16 cellular contexts compared by ENCODE assay signal in genomic region chr2:74846481-74846880, GRCh38. TPM values are rescaled to one million over a fixed set of nuclear protein-coding genes. Genes with fewer than 3 reads are reported as not detected.
A peak's percentile ranks its signal among the peaks of the same experiment; 100 is the strongest.
DNase-seq lines count a peak whose midpoint lies in the region; ATAC-seq and TF ChIP-seq lines count a peak whose summit lies in the region.
"Had no signal": no experiment of that assay in that cellular context is flagged by ENCODE, and none has a peak within 500 bp of the region (broad histone marks: within the 10 kb centered on the region; RNA-seq: fewer than 3 reads in every experiment).

No MANE protein-coding gene starts in this region.

- H3K4me3 Mint-ChIP-seq in activated T-cell treated with anti-CD3 and anti-CD28 coated beads, Interleukin-2, amount 50 U/mL, for 24 hours = no peak overlapping the region
- peak overlapping the region; percentile 81 for H3K4me3 Mint-ChIP-seq in HFFc6
- no peak overlapping the region for H3K4me3 Mint-ChIP-seq in dendritic cell treated with granulocyte-macrophage colony-stimulating factor and Interleukin-4, amounts not matched to agents 40 ng/mL and 50 ng/mL, for 4 days

- no peak overlapping the region for H3K4me3 ChIP-seq in skin epidermis
- H3K4me3 ChIP-seq: upper lobe of right lung had no signal

- no peaks in the 10 kb centered on the region for H3K9me3 Mint-ChIP-seq in activated T-cell treated with anti-CD3 and anti-CD28 coated beads, Interleukin-2, amount 50 U/mL, for 24 hours
- no peaks in the 10 kb centered on the region for H3K9me3 Mint-ChIP-seq in HFFc6
- H3K9me3 Mint-ChIP-seq in dendritic cell treated with granulocyte-macrophage colony-stimulating factor and Interleukin-4, amounts not matched to agents 40 ng/mL and 50 ng/mL, for 4 days = no peaks in the 10 kb centered on the region

- no peak for ATAC-seq in HG02642 (IDR thresholded peaks at IDR 0.05; ENCODE audit: poor library complexity, unreplicated experiment)
- ATAC-seq: upper lobe of right lung had no signal

- DNase-seq in activated T-cell treated with anti-CD3 and anti-CD28 coated beads, Interleukin-2, amount 50 U/mL, for 24 hours = no peak
- DNase-seq in activated T-cell treated with anti-CD3 and anti-CD28 coated beads, Interleukin-2, amount 50 U/mL, for 1 hour = no peak
- DNase-seq in HFFc6 (no peak), NCI-H226 (no peak), cerebellar cortex (ENCODE audit: low spot score) (no peak)
- DNase-seq: activated CD4-positive, alpha-beta T cell treated with anti-CD3 and anti-CD28 coated beads for 1 hour; activated effector memory CD4-positive, alpha-beta T cell treated with Interleukin-2 at 50 U/mL for 16 hours; cerebellar nuclear complex; DMS53; hippocampal formation; NCI-H2171; SW 1271; upper lobe of right lung had no signal

- peaks cover 75% of the 10 kb centered on the region for H3K36me3 Mint-ChIP-seq in activated T-cell treated with anti-CD3 and anti-CD28 coated beads, Interleukin-2, amount 50 U/mL, for 24 hours (ENCODE audit: low read depth)
- H3K36me3 Mint-ChIP-seq in HFFc6 (ENCODE audit: low read depth) = 0 out of 2 replicates have a peak, but pooled peaks cover 4% of the 10 kb centered on the region
- peaks cover 17% of the 10 kb centered on the region for H3K36me3 Mint-ChIP-seq in dendritic cell treated with granulocyte-macrophage colony-stimulating factor and Interleukin-4, amounts not matched to agents 40 ng/mL and 50 ng/mL, for 4 days (ENCODE audit: low read depth)

- no peak for TF ChIP-seq CTCF in HFFc6 (IDR thresholded peaks at IDR 0.05)

- peaks cover 98% of the 10 kb centered on the region for H3K4me1 Mint-ChIP-seq in activated T-cell treated with anti-CD3 and anti-CD28 coated beads, Interleukin-2, amount 50 U/mL, for 24 hours (ENCODE audit: low read depth)
- peaks cover 97% of the 10 kb centered on the region for H3K4me1 Mint-ChIP-seq in HFFc6 (ENCODE audit: low read depth)
- H3K4me1 Mint-ChIP-seq in dendritic cell treated with granulocyte-macrophage colony-stimulating factor and Interleukin-4, amounts not matched to agents 40 ng/mL and 50 ng/mL, for 4 days (ENCODE audit: low read depth) = peaks cover 92% of the 10 kb centered on the region

- peak overlapping the region in 17 of 21 experiments; percentile 4 to 87 (median 77) for H3K27ac ChIP-seq in skin epidermis

- no peaks in the 10 kb centered on the region for H3K27me3 Mint-ChIP-seq in activated T-cell treated with anti-CD3 and anti-CD28 coated beads, Interleukin-2, amount 50 U/mL, for 24 hours
- peaks cover 2% of the 10 kb centered on the region; the same call in 1 of the 2 replicates for H3K27me3 Mint-ChIP-seq in HFFc6 (ENCODE audit: insufficient read depth)
- H3K27me3 Mint-ChIP-seq in dendritic cell treated with granulocyte-macrophage colony-stimulating factor and Interleukin-4, amounts not matched to agents 40 ng/mL and 50 ng/mL, for 4 days = no peaks in the 10 kb centered on the region

- H3K27ac Mint-ChIP-seq in activated T-cell treated with anti-CD3 and anti-CD28 coated beads, Interleukin-2, amount 50 U/mL, for 24 hours = peak overlapping the region; percentile 44
- H3K27ac Mint-ChIP-seq in HFFc6 = peak overlapping the region; percentile 98
- peak overlapping the region; percentile 74 for H3K27ac Mint-ChIP-seq in dendritic cell treated with granulocyte-macrophage colony-stimulating factor and Interleukin-4, amounts not matched to agents 40 ng/mL and 50 ng/mL, for 4 days

- intact Hi-C loops in dendritic cell treated with granulocyte-macrophage colony-stimulating factor and Interleukin-4, amounts not matched to agents 40 ng/mL and 50 ng/mL, for 4 days (cut with micrococcal nuclease) = no loop called here

RNA-seq across cellular contexts. Expression of gene HK2, which starts 12.6 kb away (rescaled TPM):
- 10 to 100 TPM; 26.2 to 51.3 (median 28.4) TPM for total RNA-seq in HFFc6 (2021; fragmentation: NEBNext Ultra II Directional; extraction: Animal tissue kit (Norgen Biotek cat#: 25700))

Comparison
In these comparisons a context has a peak if more than half of its experiments do, and no peak if none do; other contexts are left out.
1. H3K27ac Mint-ChIP-seq: peak in every context shown above with its lines; median percentile 98 in HFFc6; 74 in dendritic cell treated with granulocyte-macrophage colony-stimulating factor and Interleukin-4, amounts not matched to agents 40 ng/mL and 50 ng/mL, for 4 days; 44 in activated T-cell treated with anti-CD3 and anti-CD28 coated beads, Interleukin-2, amount 50 U/mL, for 24 hours.